1 cellular context compared by ENCODE assay signal in the genomic region with DNA sequence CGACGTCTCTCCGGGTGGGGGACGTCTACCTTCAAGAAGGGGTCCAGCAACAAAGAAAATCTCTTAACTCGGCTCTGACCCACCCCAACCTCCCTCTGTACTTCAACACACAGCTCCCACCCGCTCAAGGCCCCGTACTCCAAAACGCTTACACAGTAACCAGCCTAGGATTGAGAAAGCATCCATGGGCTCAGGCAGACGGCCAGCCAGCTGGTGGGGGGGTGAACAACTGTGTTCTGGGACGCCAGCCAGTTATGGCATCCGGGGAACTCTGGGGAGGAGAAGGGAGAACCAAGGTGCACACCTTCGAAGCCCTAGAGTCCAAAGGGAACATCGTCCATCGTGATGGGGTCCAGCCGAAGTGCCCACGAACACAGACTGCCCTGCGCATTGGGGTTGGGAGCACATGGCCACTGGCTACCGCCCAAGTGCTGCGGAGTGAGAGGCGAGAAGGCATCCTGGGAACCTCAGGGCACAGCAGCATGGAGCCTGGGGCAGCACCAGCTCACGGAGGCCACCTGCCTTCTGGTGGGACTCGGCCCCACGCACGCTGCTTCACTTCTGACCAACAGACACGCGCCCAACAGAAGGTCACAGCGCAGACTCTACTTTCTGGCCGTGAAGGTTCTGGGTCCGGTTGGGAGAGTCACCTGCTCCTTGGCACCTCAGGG.
TF ChIP-seq lines count a peak whose summit lies in the region.

No MANE protein-coding gene starts in this region.

TF ChIP-seq in HepG2, 621 proteins besides CTCF, POLR2A, EP300 and RAD21 (continued from another document and continues in another):
- TF ChIP-seq ZSCAN20 (CRISPR knock-in tag; IDR thresholded peaks at IDR 0.05; ENCODE audit: borderline replicate concordance) = no peak; the same call in 1 of the 2 replicates
- no peak for TF ChIP-seq KLF11 (CRISPR knock-in tag; IDR thresholded peaks at IDR 0.05)
- TF ChIP-seq TEAD3 (CRISPR knock-in tag; optimal IDR thresholded peaks at IDR 0.05; ENCODE audit: borderline replicate concordance) = peak; percentile 4
- no peak for TF ChIP-seq E2F5 (CRISPR knock-in tag; conservative IDR thresholded peaks at IDR 0.05)
- peak; percentile 87 for TF ChIP-seq EEA1 (CRISPR knock-in tag; IDR thresholded peaks at IDR 0.05; ENCODE audit: borderline replicate concordance)
- TF ChIP-seq, protein P1, sequence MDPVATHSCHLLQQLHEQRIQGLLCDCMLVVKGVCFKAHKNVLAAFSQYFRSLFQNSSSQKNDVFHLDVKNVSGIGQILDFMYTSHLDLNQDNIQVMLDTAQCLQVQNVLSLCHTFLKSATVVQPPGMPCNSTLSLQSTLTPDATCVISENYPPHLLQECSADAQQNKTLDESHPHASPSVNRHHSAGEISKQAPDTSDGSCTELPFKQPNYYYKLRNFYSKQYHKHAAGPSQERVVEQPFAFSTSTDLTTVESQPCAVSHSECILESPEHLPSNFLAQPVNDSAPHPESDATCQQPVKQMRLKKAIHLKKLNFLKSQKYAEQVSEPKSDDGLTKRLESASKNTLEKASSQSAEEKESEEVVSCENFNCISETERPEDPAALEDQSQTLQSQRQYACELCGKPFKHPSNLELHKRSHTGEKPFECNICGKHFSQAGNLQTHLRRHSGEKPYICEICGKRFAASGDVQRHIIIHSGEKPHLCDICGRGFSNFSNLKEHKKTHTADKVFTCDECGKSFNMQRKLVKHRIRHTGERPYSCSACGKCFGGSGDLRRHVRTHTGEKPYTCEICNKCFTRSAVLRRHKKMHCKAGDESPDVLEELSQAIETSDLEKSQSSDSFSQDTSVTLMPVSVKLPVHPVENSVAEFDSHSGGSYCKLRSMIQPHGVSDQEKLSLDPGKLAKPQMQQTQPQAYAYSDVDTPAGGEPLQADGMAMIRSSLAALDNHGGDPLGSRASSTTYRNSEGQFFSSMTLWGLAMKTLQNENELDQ (CRISPR knock-in tag; IDR thresholded peaks at IDR 0.05; ENCODE audit: borderline replicate concordance) = no peak
- TF ChIP-seq ERF (CRISPR knock-in tag; IDR thresholded peaks at IDR 0.05) = no peak
- TF ChIP-seq ZBTB10 (CRISPR knock-in tag; IDR thresholded peaks at IDR 0.05; ENCODE audit: borderline replicate concordance) = peak; percentile 11; the same call in 1 of the 2 replicates
- no peak; the same call in 1 of the 2 replicates for TF ChIP-seq ZSCAN9 (CRISPR knock-in tag; IDR thresholded peaks at IDR 0.05; ENCODE audit: borderline replicate concordance)
- no peak for TF ChIP-seq ZNF780A (CRISPR knock-in tag; IDR thresholded peaks at IDR 0.05)
- TF ChIP-seq JUNB (CRISPR knock-in tag; IDR thresholded peaks at IDR 0.05; ENCODE audit: borderline replicate concordance) = no peak
- TF ChIP-seq PHF20 (CRISPR knock-in tag; IDR thresholded peaks at IDR 0.05) = no peak
- TF ChIP-seq ZNF326 (CRISPR knock-in tag; IDR thresholded peaks at IDR 0.05; ENCODE audit: borderline replicate concordance) = peak; percentile 90; the same call in 1 of the 2 replicates
- no peak for TF ChIP-seq XRCC5 (optimal IDR thresholded peaks at IDR 0.05; ENCODE audit: low read length)
- TF ChIP-seq STAG1 (CRISPR knock-in tag; IDR thresholded peaks at IDR 0.05) = peak; percentile 20; the same call in 1 of the 2 replicates
- TF ChIP-seq ZNF17 (CRISPR knock-in tag; IDR thresholded peaks at IDR 0.05) = no peak
- TF ChIP-seq ZSCAN31 (CRISPR knock-in tag; IDR thresholded peaks at IDR 0.05; ENCODE audit: low read depth) = no peak; the same call in 1 of the 2 replicates
- TF ChIP-seq SRY (CRISPR knock-in tag; IDR thresholded peaks at IDR 0.05) = peak; percentile 75; the same call in 1 of the 2 replicates
- no peak for TF ChIP-seq MAFG (CRISPR knock-in tag; IDR thresholded peaks at IDR 0.05)
- TF ChIP-seq RXRA (CRISPR knock-in tag; IDR thresholded peaks at IDR 0.05) = peak; percentile 6; the same call in 1 of the 2 replicates
- TF ChIP-seq GATAD1 (CRISPR knock-in tag; IDR thresholded peaks at IDR 0.05) = peak; percentile 11; the same call in 1 of the 2 replicates
- no peak for TF ChIP-seq SKIL (CRISPR knock-in tag; IDR thresholded peaks at IDR 0.05; ENCODE audit: borderline replicate concordance)
- TF ChIP-seq, protein P2, sequence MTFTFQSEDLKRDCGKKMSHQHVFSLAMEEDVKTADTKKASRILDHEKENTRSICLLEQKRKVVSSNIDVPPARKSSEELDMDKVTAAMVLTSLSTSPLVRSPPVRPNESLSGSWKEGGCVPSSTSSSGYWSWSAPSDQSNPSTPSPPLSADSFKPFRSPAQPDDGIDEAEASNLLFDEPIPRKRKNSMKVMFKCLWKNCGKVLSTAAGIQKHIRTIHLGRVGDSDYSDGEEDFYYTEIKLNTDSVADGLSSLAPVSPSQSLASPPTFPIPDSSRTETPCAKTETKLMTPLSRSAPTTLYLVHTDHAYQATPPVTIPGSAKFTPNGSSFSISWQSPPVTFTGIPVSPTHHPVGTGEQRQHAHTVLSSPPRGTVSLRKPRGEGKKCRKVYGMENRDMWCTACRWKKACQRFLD (CRISPR knock-in tag; IDR thresholded peaks at IDR 0.05; ENCODE audit: borderline replicate concordance) = no peak; the same call in 1 of the 2 replicates
- no peak for TF ChIP-seq ZNF124 (CRISPR knock-in tag; IDR thresholded peaks at IDR 0.05)
- TF ChIP-seq, protein P3, sequence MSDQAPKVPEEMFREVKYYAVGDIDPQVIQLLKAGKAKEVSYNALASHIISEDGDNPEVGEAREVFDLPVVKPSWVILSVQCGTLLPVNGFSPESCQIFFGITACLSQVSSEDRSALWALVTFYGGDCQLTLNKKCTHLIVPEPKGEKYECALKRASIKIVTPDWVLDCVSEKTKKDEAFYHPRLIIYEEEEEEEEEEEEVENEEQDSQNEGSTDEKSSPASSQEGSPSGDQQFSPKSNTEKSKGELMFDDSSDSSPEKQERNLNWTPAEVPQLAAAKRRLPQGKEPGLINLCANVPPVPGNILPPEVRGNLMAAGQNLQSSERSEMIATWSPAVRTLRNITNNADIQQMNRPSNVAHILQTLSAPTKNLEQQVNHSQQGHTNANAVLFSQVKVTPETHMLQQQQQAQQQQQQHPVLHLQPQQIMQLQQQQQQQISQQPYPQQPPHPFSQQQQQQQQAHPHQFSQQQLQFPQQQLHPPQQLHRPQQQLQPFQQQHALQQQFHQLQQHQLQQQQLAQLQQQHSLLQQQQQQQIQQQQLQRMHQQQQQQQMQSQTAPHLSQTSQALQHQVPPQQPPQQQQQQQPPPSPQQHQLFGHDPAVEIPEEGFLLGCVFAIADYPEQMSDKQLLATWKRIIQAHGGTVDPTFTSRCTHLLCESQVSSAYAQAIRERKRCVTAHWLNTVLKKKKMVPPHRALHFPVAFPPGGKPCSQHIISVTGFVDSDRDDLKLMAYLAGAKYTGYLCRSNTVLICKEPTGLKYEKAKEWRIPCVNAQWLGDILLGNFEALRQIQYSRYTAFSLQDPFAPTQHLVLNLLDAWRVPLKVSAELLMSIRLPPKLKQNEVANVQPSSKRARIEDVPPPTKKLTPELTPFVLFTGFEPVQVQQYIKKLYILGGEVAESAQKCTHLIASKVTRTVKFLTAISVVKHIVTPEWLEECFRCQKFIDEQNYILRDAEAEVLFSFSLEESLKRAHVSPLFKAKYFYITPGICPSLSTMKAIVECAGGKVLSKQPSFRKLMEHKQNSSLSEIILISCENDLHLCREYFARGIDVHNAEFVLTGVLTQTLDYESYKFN (CRISPR knock-in tag; conservative IDR thresholded peaks at IDR 0.05) = peak; percentile 58
- TF ChIP-seq HNRNPLL (IDR thresholded peaks at IDR 0.05; ENCODE audit: low read depth, low read length, poor library complexity, severe bottlenecking) = peak; percentile 20
- no peak for TF ChIP-seq RAD51 (IDR thresholded peaks at IDR 0.05; ENCODE audit: borderline replicate concordance)
- TF ChIP-seq WIZ (CRISPR knock-in tag; IDR thresholded peaks at IDR 0.05) = peak; percentile 34; the same call in 1 of the 2 replicates
- TF ChIP-seq ZFP37 (CRISPR knock-in tag; IDR thresholded peaks at IDR 0.05; ENCODE audit: borderline replicate concordance) = no peak
- peak; percentile 49; the same call in 1 of the 2 replicates for TF ChIP-seq KDM1A (CRISPR knock-in tag; IDR thresholded peaks at IDR 0.05)
- no peak for TF ChIP-seq KMT2A (CRISPR knock-in tag; IDR thresholded peaks at IDR 0.05)
- no peak for TF ChIP-seq ZNF296 (CRISPR knock-in tag; conservative IDR thresholded peaks at IDR 0.05)
- TF ChIP-seq ZNF557 (CRISPR knock-in tag; IDR thresholded peaks at IDR 0.05) = no peak
- TF ChIP-seq ZNF660 (CRISPR knock-in tag; IDR thresholded peaks at IDR 0.05; ENCODE audit: borderline replicate concordance, low read depth) = no peak
- no peak for TF ChIP-seq ZNF737 (CRISPR knock-in tag; IDR thresholded peaks at IDR 0.05; ENCODE audit: borderline replicate concordance)
- 0 out of 2 replicates have a peak, but pooled peaks have one; percentile 10 for TF ChIP-seq SPEN (CRISPR knock-in tag; IDR thresholded peaks at IDR 0.05; ENCODE audit: low read depth)
- no peak; the same call in 1 of the 2 replicates for TF ChIP-seq ZNF180 (CRISPR knock-in tag; IDR thresholded peaks at IDR 0.05; ENCODE audit: borderline replicate concordance, low read depth)
- TF ChIP-seq, protein P4, sequence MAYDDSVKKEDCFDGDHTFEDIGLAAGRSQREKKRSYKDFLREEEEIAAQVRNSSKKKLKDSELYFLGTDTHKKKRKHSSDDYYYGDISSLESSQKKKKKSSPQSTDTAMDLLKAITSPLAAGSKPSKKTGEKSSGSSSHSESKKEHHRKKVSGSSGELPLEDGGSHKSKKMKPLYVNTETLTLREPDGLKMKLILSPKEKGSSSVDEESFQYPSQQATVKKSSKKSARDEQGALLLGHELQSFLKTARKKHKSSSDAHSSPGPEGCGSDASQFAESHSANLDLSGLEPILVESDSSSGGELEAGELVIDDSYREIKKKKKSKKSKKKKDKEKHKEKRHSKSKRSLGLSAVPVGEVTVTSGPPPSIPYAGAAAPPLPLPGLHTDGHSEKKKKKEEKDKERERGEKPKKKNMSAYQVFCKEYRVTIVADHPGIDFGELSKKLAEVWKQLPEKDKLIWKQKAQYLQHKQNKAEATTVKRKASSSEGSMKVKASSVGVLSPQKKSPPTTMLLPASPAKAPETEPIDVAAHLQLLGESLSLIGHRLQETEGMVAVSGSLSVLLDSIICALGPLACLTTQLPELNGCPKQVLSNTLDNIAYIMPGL (CRISPR knock-in tag; IDR thresholded peaks at IDR 0.05; ENCODE audit: borderline replicate concordance in 1 of 2, low read depth in 1 of 2) = peak in 1 of 2 experiments; percentile 59; a peak in 1 of 4 replicates
- no peak; the same call in 1 of the 2 replicates for TF ChIP-seq ZNF563 (CRISPR knock-in tag; IDR thresholded peaks at IDR 0.05)
- TF ChIP-seq, protein P5, sequence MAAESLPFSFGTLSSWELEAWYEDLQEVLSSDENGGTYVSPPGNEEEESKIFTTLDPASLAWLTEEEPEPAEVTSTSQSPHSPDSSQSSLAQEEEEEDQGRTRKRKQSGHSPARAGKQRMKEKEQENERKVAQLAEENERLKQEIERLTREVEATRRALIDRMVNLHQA (CRISPR knock-in tag; IDR thresholded peaks at IDR 0.05) = no peak
- TF ChIP-seq FOXJ3 (CRISPR knock-in tag; IDR thresholded peaks at IDR 0.05; ENCODE audit: borderline replicate concordance) = peak; percentile 32; the same call in 1 of the 2 replicates
- TF ChIP-seq, protein P6, sequence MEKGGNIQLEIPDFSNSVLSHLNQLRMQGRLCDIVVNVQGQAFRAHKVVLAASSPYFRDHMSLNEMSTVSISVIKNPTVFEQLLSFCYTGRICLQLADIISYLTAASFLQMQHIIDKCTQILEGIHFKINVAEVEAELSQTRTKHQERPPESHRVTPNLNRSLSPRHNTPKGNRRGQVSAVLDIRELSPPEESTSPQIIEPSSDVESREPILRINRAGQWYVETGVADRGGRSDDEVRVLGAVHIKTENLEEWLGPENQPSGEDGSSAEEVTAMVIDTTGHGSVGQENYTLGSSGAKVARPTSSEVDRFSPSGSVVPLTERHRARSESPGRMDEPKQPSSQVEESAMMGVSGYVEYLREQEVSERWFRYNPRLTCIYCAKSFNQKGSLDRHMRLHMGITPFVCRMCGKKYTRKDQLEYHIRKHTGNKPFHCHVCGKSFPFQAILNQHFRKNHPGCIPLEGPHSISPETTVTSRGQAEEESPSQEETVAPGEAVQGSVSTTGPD (CRISPR knock-in tag; IDR thresholded peaks at IDR 0.05) = no peak
- TF ChIP-seq KLF12 (CRISPR knock-in tag; IDR thresholded peaks at IDR 0.05; ENCODE audit: borderline replicate concordance) = no peak
- no peak for TF ChIP-seq ZNF792 (CRISPR knock-in tag; IDR thresholded peaks at IDR 0.05)
- no peak for TF ChIP-seq ZNF615 (CRISPR knock-in tag; IDR thresholded peaks at IDR 0.05; ENCODE audit: borderline replicate concordance)
- TF ChIP-seq MYC (CRISPR knock-in tag; IDR thresholded peaks at IDR 0.05; ENCODE audit: borderline replicate concordance) = peak; percentile 68; the same call in 1 of the 2 replicates
